In the genomic region with DNA sequence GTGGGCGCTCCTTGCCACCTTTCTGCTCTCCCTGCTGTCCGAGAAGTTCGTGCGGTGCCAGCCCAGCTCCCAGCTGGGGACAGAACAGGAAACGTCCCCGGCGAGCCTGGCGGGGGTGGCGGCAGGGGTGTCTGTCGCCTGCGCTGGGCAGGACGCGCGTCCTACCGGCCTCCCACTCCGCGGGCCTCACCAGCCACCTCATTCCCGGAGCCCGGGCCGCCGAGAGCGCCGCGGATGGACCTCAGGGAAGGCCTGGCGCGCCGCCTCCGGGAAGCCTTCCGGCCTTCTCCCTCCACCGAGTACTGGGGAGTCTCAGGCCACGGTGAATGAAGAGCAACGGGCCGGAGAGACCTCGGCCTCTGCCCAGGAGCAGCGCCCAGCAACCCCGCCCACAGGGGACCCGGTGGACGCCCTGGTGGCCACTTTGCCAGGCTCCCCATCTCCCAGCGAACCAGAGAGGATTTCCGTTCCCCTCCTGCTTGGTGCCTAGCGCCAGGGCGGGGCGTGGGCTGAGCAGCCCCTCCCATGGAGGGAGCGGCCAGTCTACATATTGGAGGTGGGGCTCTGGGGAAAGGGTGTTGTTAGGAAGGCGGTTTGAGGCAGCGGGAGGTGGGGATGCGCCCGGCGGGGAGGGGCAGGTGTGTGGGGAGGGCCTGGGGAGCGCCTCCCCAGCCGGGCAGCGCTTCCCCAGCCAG, we compare ENCODE assay signal across 1 cellular context.
A peak's percentile ranks its signal among the peaks of the same experiment; 100 is the strongest.
TF ChIP-seq lines count a peak whose summit lies in the region.

No MANE protein-coding gene starts in this region.

TF ChIP-seq in K562, 482 proteins besides CTCF, POLR2A, EP300 and RAD21 (continued from another document and continues in another):
- TF ChIP-seq, protein P1, sequence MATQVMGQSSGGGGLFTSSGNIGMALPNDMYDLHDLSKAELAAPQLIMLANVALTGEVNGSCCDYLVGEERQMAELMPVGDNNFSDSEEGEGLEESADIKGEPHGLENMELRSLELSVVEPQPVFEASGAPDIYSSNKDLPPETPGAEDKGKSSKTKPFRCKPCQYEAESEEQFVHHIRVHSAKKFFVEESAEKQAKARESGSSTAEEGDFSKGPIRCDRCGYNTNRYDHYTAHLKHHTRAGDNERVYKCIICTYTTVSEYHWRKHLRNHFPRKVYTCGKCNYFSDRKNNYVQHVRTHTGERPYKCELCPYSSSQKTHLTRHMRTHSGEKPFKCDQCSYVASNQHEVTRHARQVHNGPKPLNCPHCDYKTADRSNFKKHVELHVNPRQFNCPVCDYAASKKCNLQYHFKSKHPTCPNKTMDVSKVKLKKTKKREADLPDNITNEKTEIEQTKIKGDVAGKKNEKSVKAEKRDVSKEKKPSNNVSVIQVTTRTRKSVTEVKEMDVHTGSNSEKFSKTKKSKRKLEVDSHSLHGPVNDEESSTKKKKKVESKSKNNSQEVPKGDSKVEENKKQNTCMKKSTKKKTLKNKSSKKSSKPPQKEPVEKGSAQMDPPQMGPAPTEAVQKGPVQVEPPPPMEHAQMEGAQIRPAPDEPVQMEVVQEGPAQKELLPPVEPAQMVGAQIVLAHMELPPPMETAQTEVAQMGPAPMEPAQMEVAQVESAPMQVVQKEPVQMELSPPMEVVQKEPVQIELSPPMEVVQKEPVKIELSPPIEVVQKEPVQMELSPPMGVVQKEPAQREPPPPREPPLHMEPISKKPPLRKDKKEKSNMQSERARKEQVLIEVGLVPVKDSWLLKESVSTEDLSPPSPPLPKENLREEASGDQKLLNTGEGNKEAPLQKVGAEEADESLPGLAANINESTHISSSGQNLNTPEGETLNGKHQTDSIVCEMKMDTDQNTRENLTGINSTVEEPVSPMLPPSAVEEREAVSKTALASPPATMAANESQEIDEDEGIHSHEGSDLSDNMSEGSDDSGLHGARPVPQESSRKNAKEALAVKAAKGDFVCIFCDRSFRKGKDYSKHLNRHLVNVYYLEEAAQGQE (CRISPR knock-in tag; IDR thresholded peaks at IDR 0.05; ENCODE audit: low read depth): 0 out of 2 replicates have a peak, but pooled peaks have one; percentile 24
- TF ChIP-seq, protein P2, sequence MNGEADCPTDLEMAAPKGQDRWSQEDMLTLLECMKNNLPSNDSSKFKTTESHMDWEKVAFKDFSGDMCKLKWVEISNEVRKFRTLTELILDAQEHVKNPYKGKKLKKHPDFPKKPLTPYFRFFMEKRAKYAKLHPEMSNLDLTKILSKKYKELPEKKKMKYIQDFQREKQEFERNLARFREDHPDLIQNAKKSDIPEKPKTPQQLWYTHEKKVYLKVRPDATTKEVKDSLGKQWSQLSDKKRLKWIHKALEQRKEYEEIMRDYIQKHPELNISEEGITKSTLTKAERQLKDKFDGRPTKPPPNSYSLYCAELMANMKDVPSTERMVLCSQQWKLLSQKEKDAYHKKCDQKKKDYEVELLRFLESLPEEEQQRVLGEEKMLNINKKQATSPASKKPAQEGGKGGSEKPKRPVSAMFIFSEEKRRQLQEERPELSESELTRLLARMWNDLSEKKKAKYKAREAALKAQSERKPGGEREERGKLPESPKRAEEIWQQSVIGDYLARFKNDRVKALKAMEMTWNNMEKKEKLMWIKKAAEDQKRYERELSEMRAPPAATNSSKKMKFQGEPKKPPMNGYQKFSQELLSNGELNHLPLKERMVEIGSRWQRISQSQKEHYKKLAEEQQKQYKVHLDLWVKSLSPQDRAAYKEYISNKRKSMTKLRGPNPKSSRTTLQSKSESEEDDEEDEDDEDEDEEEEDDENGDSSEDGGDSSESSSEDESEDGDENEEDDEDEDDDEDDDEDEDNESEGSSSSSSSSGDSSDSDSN (IDR thresholded peaks at IDR 0.05; ENCODE audit: borderline replicate concordance in 1 of 2, low read depth in 2 of 2, low read length in 2 of 2): peak; percentile 54 to 64; a peak in 2 of 4 replicates
- TF ChIP-seq GATA2 (CRISPR knock-in tag; IDR thresholded peaks at IDR 0.05) (no peak), SREBF1 (IDR thresholded peaks at IDR 0.05; ENCODE audit: borderline replicate concordance, low read depth, low read length) (no peak), MBD2 (IDR thresholded peaks at IDR 0.05; ENCODE audit: borderline replicate concordance, low read depth) (no peak), FOXM1 (IDR thresholded peaks at IDR 0.05; ENCODE audit: low read depth) (no peak), FOXM1 (CRISPR knock-in tag; IDR thresholded peaks at IDR 0.05; ENCODE audit: low read depth) (peak; percentile 73; the same call in 1 of the 2 replicates), GABPB1 (CRISPR knock-in tag; IDR thresholded peaks at IDR 0.05) (0 out of 2 replicates have a peak, but pooled peaks have one; percentile 10), ZBTB7A (IDR thresholded peaks at IDR 0.05; ENCODE audit: borderline replicate concordance, control insufficient read depth, low read depth, low read length) (peak; percentile 72; the same call in 1 of the 2 replicates), NR2C1 (IDR thresholded peaks at IDR 0.05) (no peak), NR2C1 (tag; IDR thresholded peaks at IDR 0.05) (no peak), ZSCAN32 (CRISPR knock-in tag; IDR thresholded peaks at IDR 0.05) (no peak), CTBP1 (IDR thresholded peaks at IDR 0.05; ENCODE audit: borderline replicate concordance) (peak; percentile 50), NBN (IDR thresholded peaks at IDR 0.05; ENCODE audit: low read depth) (peak; percentile 37; the same call in 1 of the 2 replicates), MYNN (IDR thresholded peaks at IDR 0.05) (peak; percentile 68), MYNN (CRISPR knock-in tag; IDR thresholded peaks at IDR 0.05) (no peak), ZBTB17 (CRISPR knock-in tag; IDR thresholded peaks at IDR 0.05) (0 out of 2 replicates have a peak, but pooled peaks have one; percentile 50), ZNF436 (CRISPR knock-in tag; IDR thresholded peaks at IDR 0.05) (peak; percentile 100), MAZ (CRISPR knock-in tag; conservative IDR thresholded peaks at IDR 0.05 in 1 of 2, IDR thresholded peaks at IDR 0.05 in 1 of 2) (peak; percentile 91 to 93), CHD1 (IDR thresholded peaks at IDR 0.05; ENCODE audit: low read length) (peak; percentile 84), JUND (IDR thresholded peaks at IDR 0.05; ENCODE audit: borderline replicate concordance, low read depth, low read length) (peak; percentile 18; the same call in 1 of the 2 replicates), JUND (tag; IDR thresholded peaks at IDR 0.05; ENCODE audit: borderline replicate concordance, low read depth, low read length) (peak; percentile 28; the same call in 1 of the 3 replicates), ZFP36 (IDR thresholded peaks at IDR 0.05; ENCODE audit: low read depth, low read length, partially characterized antibody) (peak; percentile 99), KAT7 (CRISPR knock-in tag; IDR thresholded peaks at IDR 0.05; ENCODE audit: borderline replicate concordance) (peak; percentile 78; the same call in 1 of the 2 replicates), SP1 (CRISPR knock-in tag; IDR thresholded peaks at IDR 0.05) (peak; percentile 71), NR4A1 (CRISPR knock-in tag; IDR thresholded peaks at IDR 0.05) (no peak), NR4A1 (tag; IDR thresholded peaks at IDR 0.05) (peak; percentile 54; the same call in 1 of the 2 replicates), BRD9 (IDR thresholded peaks at IDR 0.05; ENCODE audit: low read depth, partially characterized antibody) (no peak), RBM14 (IDR thresholded peaks at IDR 0.05; ENCODE audit: borderline replicate concordance, insufficient read depth, low read depth, low read length) (0 out of 2 replicates have a peak, but pooled peaks have one; percentile 55), KLF1 (tag; IDR thresholded peaks at IDR 0.05) (peak; percentile 48), FOXK2 (conservative IDR thresholded peaks at IDR 0.05 in 1 of 2, IDR thresholded peaks at IDR 0.05 in 1 of 2; ENCODE audit: low read depth in 2 of 2) (peak; percentile 36 to 50; a peak in 3 of 4 replicates), PCBP1 (IDR thresholded peaks at IDR 0.05; ENCODE audit: low read depth, low read length, poor library complexity, severe bottlenecking) (peak; percentile 63), TRIM24 (IDR thresholded peaks at IDR 0.05) (0 out of 4 replicates have a peak, but pooled peaks of 1 of the 2 experiments have one; percentile 6), PML (IDR thresholded peaks at IDR 0.05; ENCODE audit: low read length) (no peak), HNRNPLL (IDR thresholded peaks at IDR 0.05; ENCODE audit: low read depth, low read length, poor library complexity, severe bottlenecking) (peak; percentile 81), EGR1 (conservative IDR thresholded peaks at IDR 0.05) (peak; percentile 46), KDM5B (IDR thresholded peaks at IDR 0.05; ENCODE audit: insufficient replicate concordance, low read depth, low read length) (peak; percentile 44), RAD51 (IDR thresholded peaks at IDR 0.05; ENCODE audit: borderline replicate concordance, low read depth) (0 out of 2 replicates have a peak, but pooled peaks have one; percentile 7), KLF13 (tag; IDR thresholded peaks at IDR 0.05; ENCODE audit: borderline replicate concordance, low read depth) (0 out of 2 replicates have a peak, but pooled peaks have one; percentile 11), POLR2G (IDR thresholded peaks at IDR 0.05; ENCODE audit: low read depth, low read length) (peak; percentile 59), HDAC1 (IDR thresholded peaks at IDR 0.05) (peak in 1 of 2 experiments; percentile 54; a peak in 1 of 4 replicates), HNRNPL (IDR thresholded peaks at IDR 0.05; ENCODE audit: low read depth, low read length) (peak; percentile 89), SMC3 (conservative IDR thresholded peaks at IDR 0.05; ENCODE audit: insufficient read depth, low read depth, low read length) (0 out of 2 replicates have a peak, but pooled peaks have one; percentile 14), NR2F6 (CRISPR knock-in tag; IDR thresholded peaks at IDR 0.05) (no peak), TBL1XR1 (IDR thresholded peaks at IDR 0.05; ENCODE audit: low read length in 2 of 2) (peak in 1 of 2 experiments; percentile 34; a peak in 1 of 4 replicates)
- TF ChIP-seq, protein P3, sequence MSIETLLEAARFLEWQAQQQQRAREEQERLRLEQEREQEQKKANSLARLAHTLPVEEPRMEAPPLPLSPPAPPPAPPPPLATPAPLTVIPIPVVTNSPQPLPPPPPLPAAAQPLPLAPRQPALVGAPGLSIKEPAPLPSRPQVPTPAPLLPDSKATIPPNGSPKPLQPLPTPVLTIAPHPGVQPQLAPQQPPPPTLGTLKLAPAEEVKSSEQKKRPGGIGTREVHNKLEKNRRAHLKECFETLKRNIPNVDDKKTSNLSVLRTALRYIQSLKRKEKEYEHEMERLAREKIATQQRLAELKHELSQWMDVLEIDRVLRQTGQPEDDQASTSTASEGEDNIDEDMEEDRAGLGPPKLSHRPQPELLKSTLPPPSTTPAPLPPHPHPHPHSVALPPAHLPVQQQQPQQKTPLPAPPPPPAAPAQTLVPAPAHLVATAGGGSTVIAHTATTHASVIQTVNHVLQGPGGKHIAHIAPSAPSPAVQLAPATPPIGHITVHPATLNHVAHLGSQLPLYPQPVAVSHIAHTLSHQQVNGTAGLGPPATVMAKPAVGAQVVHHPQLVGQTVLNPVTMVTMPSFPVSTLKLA (conservative IDR thresholded peaks at IDR 0.05): peak in 1 of 2 experiments; percentile 63; a peak in 3 of 4 replicates
- TF ChIP-seq, protein P4, sequence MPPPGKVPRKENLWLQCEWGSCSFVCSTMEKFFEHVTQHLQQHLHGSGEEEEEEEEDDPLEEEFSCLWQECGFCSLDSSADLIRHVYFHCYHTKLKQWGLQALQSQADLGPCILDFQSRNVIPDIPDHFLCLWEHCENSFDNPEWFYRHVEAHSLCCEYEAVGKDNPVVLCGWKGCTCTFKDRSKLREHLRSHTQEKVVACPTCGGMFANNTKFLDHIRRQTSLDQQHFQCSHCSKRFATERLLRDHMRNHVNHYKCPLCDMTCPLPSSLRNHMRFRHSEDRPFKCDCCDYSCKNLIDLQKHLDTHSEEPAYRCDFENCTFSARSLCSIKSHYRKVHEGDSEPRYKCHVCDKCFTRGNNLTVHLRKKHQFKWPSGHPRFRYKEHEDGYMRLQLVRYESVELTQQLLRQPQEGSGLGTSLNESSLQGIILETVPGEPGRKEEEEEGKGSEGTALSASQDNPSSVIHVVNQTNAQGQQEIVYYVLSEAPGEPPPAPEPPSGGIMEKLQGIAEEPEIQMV (tag; conservative IDR thresholded peaks at IDR 0.05; ENCODE audit: low read depth): no peak
- TF ChIP-seq, protein P5, sequence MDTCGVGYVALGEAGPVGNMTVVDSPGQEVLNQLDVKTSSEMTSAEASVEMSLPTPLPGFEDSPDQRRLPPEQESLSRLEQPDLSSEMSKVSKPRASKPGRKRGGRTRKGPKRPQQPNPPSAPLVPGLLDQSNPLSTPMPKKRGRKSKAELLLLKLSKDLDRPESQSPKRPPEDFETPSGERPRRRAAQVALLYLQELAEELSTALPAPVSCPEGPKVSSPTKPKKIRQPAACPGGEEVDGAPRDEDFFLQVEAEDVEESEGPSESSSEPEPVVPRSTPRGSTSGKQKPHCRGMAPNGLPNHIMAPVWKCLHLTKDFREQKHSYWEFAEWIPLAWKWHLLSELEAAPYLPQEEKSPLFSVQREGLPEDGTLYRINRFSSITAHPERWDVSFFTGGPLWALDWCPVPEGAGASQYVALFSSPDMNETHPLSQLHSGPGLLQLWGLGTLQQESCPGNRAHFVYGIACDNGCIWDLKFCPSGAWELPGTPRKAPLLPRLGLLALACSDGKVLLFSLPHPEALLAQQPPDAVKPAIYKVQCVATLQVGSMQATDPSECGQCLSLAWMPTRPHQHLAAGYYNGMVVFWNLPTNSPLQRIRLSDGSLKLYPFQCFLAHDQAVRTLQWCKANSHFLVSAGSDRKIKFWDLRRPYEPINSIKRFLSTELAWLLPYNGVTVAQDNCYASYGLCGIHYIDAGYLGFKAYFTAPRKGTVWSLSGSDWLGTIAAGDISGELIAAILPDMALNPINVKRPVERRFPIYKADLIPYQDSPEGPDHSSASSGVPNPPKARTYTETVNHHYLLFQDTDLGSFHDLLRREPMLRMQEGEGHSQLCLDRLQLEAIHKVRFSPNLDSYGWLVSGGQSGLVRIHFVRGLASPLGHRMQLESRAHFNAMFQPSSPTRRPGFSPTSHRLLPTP (IDR thresholded peaks at IDR 0.05; ENCODE audit: borderline replicate concordance, extremely low read depth, insufficient read length): peak; percentile 73
